In genomic region chr9:129394920-129395279, GRCh38 we compare ENCODE assay signal across 14 cellular contexts.
DNase-seq lines count a peak whose midpoint lies in the region; ATAC-seq and TF ChIP-seq lines count a peak whose summit lies in the region.
"Had no signal": no experiment of that assay in that cellular context is flagged by ENCODE, and none has a peak within 500 bp of the region (broad histone marks: within the 10 kb centered on the region; RNA-seq: fewer than 3 reads in every experiment).

No MANE protein-coding gene starts in this region.

- H3K4me1 Mint-ChIP-seq in neural progenitor cell = peaks cover 38% of the 10 kb centered on the region
- H3K4me1 Mint-ChIP-seq: CD14-positive monocyte had no signal

- peaks cover 15 to 56% (median 44%) of the 10 kb centered on the region in 10 experiments for H3K4me1 ChIP-seq in BLaER1 treated with 17β-estradiol and CSF1 and Interleukin-3, amounts not matched to agents 10 nM and 100 nM
- peaks cover 12% of the 10 kb centered on the region for H3K4me1 ChIP-seq in neural progenitor cell

- peak overlapping the region in 8 of 11 experiments; percentile 62 to 84 (median 75); a peak in 10 of 22 replicates for H3K4me2 ChIP-seq in BLaER1 treated with 17β-estradiol and CSF1 and Interleukin-3, amounts not matched to agents 10 nM and 100 nM
- no peak overlapping the region for H3K4me2 ChIP-seq in neural progenitor cell
- H3K4me2 ChIP-seq: GM23338 had no signal

- H3K27me3 ChIP-seq in BLaER1 treated with 17β-estradiol and CSF1 and Interleukin-3, amounts not matched to agents 10 nM and 100 nM = peaks cover 0 to 13% (median 0%) of the 10 kb centered on the region in 11 experiments; a peak in 4 of 22 replicates
- H3K27me3 ChIP-seq in layer of hippocampus (ENCODE audit: control insufficient read depth, insufficient read depth, low read length) (no peaks in the 10 kb centered on the region), neural progenitor cell (peaks cover 5% of the 10 kb centered on the region)

- H3F3A ChIP-seq in neural progenitor cell (ENCODE audit: low read depth) = no peaks in the 10 kb centered on the region

- no peak overlapping the region for H2AFZ ChIP-seq in neural progenitor cell (replicated peaks)
- H2AFZ ChIP-seq: GM23338 had no signal

- no peaks in the 10 kb centered on the region for H3K9me3 Mint-ChIP-seq in neural progenitor cell
- H3K9me3 Mint-ChIP-seq: CD14-positive monocyte; CD8-positive, alpha-beta T cell; GM23338 had no signal

- H3K36me3 Mint-ChIP-seq in neural progenitor cell = no peaks in the 10 kb centered on the region
- H3K36me3 Mint-ChIP-seq: CD14-positive monocyte; CD8-positive, alpha-beta T cell had no signal

- peaks cover 9% of the 10 kb centered on the region for H3K27me3 Mint-ChIP-seq in neural progenitor cell (ENCODE audit: insufficient read depth, low read depth)

- no peaks in the 10 kb centered on the region for H3K36me3 ChIP-seq in BLaER1 treated with 17β-estradiol and CSF1 and Interleukin-3, amounts not matched to agents 10 nM and 100 nM
- H3K36me3 ChIP-seq in neural progenitor cell = no peaks in the 10 kb centered on the region

- no peak overlapping the region for H3K4me3 Mint-ChIP-seq in neural progenitor cell
- H3K4me3 Mint-ChIP-seq: CD14-positive monocyte; CD8-positive, alpha-beta T cell; GM23338 had no signal

- no peak overlapping the region for H3K27ac Mint-ChIP-seq in neural progenitor cell
- H3K27ac Mint-ChIP-seq: CD14-positive monocyte; CD8-positive, alpha-beta T cell; GM23338 had no signal

- TF ChIP-seq CTCF in neural progenitor cell (IDR thresholded peaks at IDR 0.05) = no peak

- H3K9me3 ChIP-seq in BLaER1 treated with 17β-estradiol and CSF1 and Interleukin-3, amounts not matched to agents 10 nM and 100 nM (replicated peaks in 1 of 11) = peaks cover 0 to 11% (median 0%) of the 10 kb centered on the region in 11 experiments; a peak in 2 of 22 replicates
- H3K9me3 ChIP-seq in neural progenitor cell (ENCODE audit: low read depth) = no peaks in the 10 kb centered on the region

- ATAC-seq in HG03521 (IDR thresholded peaks at IDR 0.05; ENCODE audit: unreplicated experiment) = no peak
- ATAC-seq: CD8-positive, alpha-beta T cell; GM23338 had no signal

- H3K9ac ChIP-seq in BLaER1 treated with 17β-estradiol and CSF1 and Interleukin-3, amounts not matched to agents 10 nM and 100 nM = no peak overlapping the region
- H3K9ac ChIP-seq in neural progenitor cell = no peak overlapping the region

- H3K79me2 ChIP-seq in neural progenitor cell (ENCODE audit: low read depth) = no peaks in the 10 kb centered on the region

- DNase-seq in caudate nucleus (lab: John Stamatoyannopoulos, UW) (no peak), neural progenitor cell (ENCODE audit: low spot score) (no peak), HK-2 (ENCODE audit: unreplicated experiment) (no peak), activated gamma-delta T cell treated with Interleukin-2 at 50 U/mL for 16 hours (no peak)
- DNase-seq: ACHN; CD8-positive, alpha-beta T cell; COR-L47; EL; KBM-7 had no signal

- H4K20me1 ChIP-seq in BLaER1 treated with 17β-estradiol and CSF1 and Interleukin-3, amounts not matched to agents 10 nM and 100 nM = no peaks in the 10 kb centered on the region
- no peaks in the 10 kb centered on the region for H4K20me1 ChIP-seq in neural progenitor cell (ENCODE audit: low read depth)

- no peak overlapping the region for H3K4me3 ChIP-seq in BLaER1 treated with 17β-estradiol and CSF1 and Interleukin-3, amounts not matched to agents 10 nM and 100 nM
- H3K4me3 ChIP-seq in neural progenitor cell = no peak overlapping the region
- H3K4me3 ChIP-seq: GM23338 had no signal

- no peak overlapping the region for H3K27ac ChIP-seq in BLaER1 treated with 17β-estradiol and CSF1 and Interleukin-3, amounts not matched to agents 10 nM and 100 nM
- H3K27ac ChIP-seq in caudate nucleus (ENCODE audit: low read depth, low read length) (peak overlapping the region; percentile 63), layer of hippocampus (ENCODE audit: low read depth, low read length) (peak overlapping the region; percentile 36), neural progenitor cell (no peak overlapping the region)

Comparison
In these comparisons a context has a peak if more than half of its experiments do, and no peak if none do; other contexts are left out.
1. H3K27ac ChIP-seq: peak in caudate nucleus (single experiment) and layer of hippocampus (single experiment); none in BLaER1 treated with 17β-estradiol and CSF1 and Interleukin-3, amounts not matched to agents 10 nM and 100 nM (0 of 11) and neural progenitor cell (single experiment).